Comparison of ENCODE assay signal across 17 cellular contexts in genomic region chr15:35055416-35056105, GRCh38. TPM values are rescaled to one million over a fixed set of nuclear protein-coding genes. Genes with fewer than 3 reads are reported as not detected.
DNase-seq lines count a peak whose midpoint lies in the region; TF ChIP-seq lines count a peak whose summit lies in the region.
"Had no signal": no experiment of that assay in that cellular context is flagged by ENCODE, and none has a peak within 500 bp of the region (broad histone marks: within the 10 kb centered on the region; RNA-seq: fewer than 3 reads in every experiment).

No MANE protein-coding gene starts in this region.

- no peak overlapping the region for H2BK12ac ChIP-seq in neuronal stem cell (ENCODE audit: low read length)

- H4K8ac ChIP-seq in neuronal stem cell (ENCODE audit: low read depth, low read length) = no peak overlapping the region

- DNase-seq in Caki2 (ENCODE audit: low read depth) (peak; percentile 85), epithelial cell of proximal tubule (ENCODE audit: low read depth) (peak; percentile 58), left kidney (ENCODE audit: low read depth, low spot score) (peak; percentile 51), type B pancreatic cell (ENCODE audit: extremely low spot score, unreplicated experiment) (no peak), substantia nigra (lab: John Stamatoyannopoulos, UW) (no peak), neuronal stem cell (ENCODE audit: low spot score) (no peak), AML-193 (lab: John Stamatoyannopoulos, UW) (no peak)
- DNase-seq: Caco-2; CD8-positive, alpha-beta memory T cell; DMS53; GF-D8; GM23248; H7 had no signal

- peaks cover 0 to 2% of the 10 kb centered on the region in 2 donors for H3K4me1 ChIP-seq in neuronal stem cell (ENCODE audit: control insufficient read depth in 2 of 2, insufficient read depth in 1 of 2, low read depth in 1 of 2, low read length in 2 of 2)
- H3K4me1 ChIP-seq: Caco-2 had no signal

- no peaks in the 10 kb centered on the region for H3K27me3 Mint-ChIP-seq in type B pancreatic cell

- no peak for TF ChIP-seq CTCF in epithelial cell of proximal tubule (conservative IDR thresholded peaks at IDR 0.05; ENCODE audit: low read depth, low read length)
- TF ChIP-seq CTCF in type B pancreatic cell (conservative IDR thresholded peaks at IDR 0.05) = no peak

- H3K18ac ChIP-seq in neuronal stem cell (ENCODE audit: low read length) = no peak overlapping the region

- no peak overlapping the region for H3K4me2 ChIP-seq in neuronal stem cell (ENCODE audit: insufficient read depth, low read length, poor library complexity, severe bottlenecking)
- H3K4me2 ChIP-seq: BLaER1 had no signal

- H3K27ac Mint-ChIP-seq in type B pancreatic cell = no peak overlapping the region
- H3K27ac Mint-ChIP-seq: CD8-positive, alpha-beta memory T cell; IgD-negative memory B cell had no signal

- peaks cover 0 to 2% of the 10 kb centered on the region in 2 donors for H3K9me3 ChIP-seq in neuronal stem cell (replicated peaks in 1 of 2; ENCODE audit: control insufficient read depth in 2 of 2, insufficient read depth in 1 of 2, low read depth in 1 of 2, low read length in 2 of 2)
- H3K9me3 ChIP-seq: BLaER1, Caco-2 had no signal

- H3K23ac ChIP-seq in neuronal stem cell (ENCODE audit: low read depth, low read length, poor library complexity) = no peak overlapping the region

- H3K4me3 ChIP-seq in epithelial cell of proximal tubule (ENCODE audit: low read depth, low read length) (no peak overlapping the region), neuronal stem cell (ENCODE audit: low read length in 2 of 2) (no peak overlapping the region)
- H3K4me3 ChIP-seq: BLaER1, GM23248 had no signal

- no peaks in the 10 kb centered on the region for H3K9me3 Mint-ChIP-seq in type B pancreatic cell
- H3K9me3 Mint-ChIP-seq: IgD-negative memory B cell had no signal

- H3K9ac ChIP-seq in neuronal stem cell (ENCODE audit: low read depth, low read length, poor library complexity) = no peak overlapping the region
- H3K9ac ChIP-seq: BLaER1, GM23248 had no signal

- H2AK5ac ChIP-seq in neuronal stem cell (ENCODE audit: low read depth, low read length) = no peak overlapping the region

- H3K4me1 Mint-ChIP-seq in type B pancreatic cell (ENCODE audit: unreplicated experiment) = peaks cover 5% of the 10 kb centered on the region
- H3K4me1 Mint-ChIP-seq: CD8-positive, alpha-beta memory T cell had no signal

- no peak overlapping the region for H2BK15ac ChIP-seq in neuronal stem cell (ENCODE audit: low read length)

- no peaks in the 10 kb centered on the region for H3K36me3 Mint-ChIP-seq in type B pancreatic cell
- H3K36me3 Mint-ChIP-seq: CD8-positive, alpha-beta memory T cell had no signal

- no CpG with 5 or more reads among the region's 5 CpGs for WGBS in neuronal stem cell (ENCODE audit: extremely low coverage in 2 of 2, insufficient read length in 2 of 2, insufficient replicate concordance in 1 of 2), 2 donors

- no peak overlapping the region for H2BK5ac ChIP-seq in neuronal stem cell (ENCODE audit: low read length)

- no peak overlapping the region for H3K4ac ChIP-seq in neuronal stem cell (ENCODE audit: low read length)

- H3K27ac ChIP-seq in substantia nigra (ENCODE audit: low read depth, low read length, poor library complexity, severe bottlenecking) = no peak overlapping the region
- no peak overlapping the region for H3K27ac ChIP-seq in neuronal stem cell (replicated peaks; ENCODE audit: low read length)
- H3K27ac ChIP-seq: BLaER1, GM23248 had no signal

- H3K36me3 ChIP-seq in neuronal stem cell (replicated peaks in 1 of 2; ENCODE audit: control insufficient read depth in 2 of 2, insufficient read depth in 2 of 2, low read length in 2 of 2) = no peaks in the 10 kb centered on the region
- H3K36me3 ChIP-seq: BLaER1 had no signal

- peak overlapping the region; percentile 37 for H3K4me3 Mint-ChIP-seq in type B pancreatic cell
- H3K4me3 Mint-ChIP-seq: CD8-positive, alpha-beta memory T cell; IgD-negative memory B cell had no signal

- no peak overlapping the region for H2AFZ ChIP-seq in neuronal stem cell (ENCODE audit: low read length)
- H2AFZ ChIP-seq: GM23248 had no signal

- H4K91ac ChIP-seq in neuronal stem cell (ENCODE audit: low read depth, low read length, poor library complexity) = no peak overlapping the region

- H3K79me1 ChIP-seq in neuronal stem cell (ENCODE audit: low read depth, low read length) = no peaks in the 10 kb centered on the region

- no peak overlapping the region for H2BK120ac ChIP-seq in neuronal stem cell (ENCODE audit: low read depth, low read length)

- peaks cover 0 to 2% (median 0%) of the 10 kb centered on the region in 3 experiments for H3K27me3 ChIP-seq in neuronal stem cell (ENCODE audit: control insufficient read depth in 3 of 3, insufficient read depth in 3 of 3, low read depth in 1 of 3, low read length in 3 of 3)
- H3K27me3 ChIP-seq: BLaER1 had no signal

- in situ Hi-C loops in Caki2 (cut with HindIII; ENCODE audit: low pct_unique_long_range_greater_than_20kb, low sequenced_read_pairs) = no loop called here

- no peak overlapping the region for H3K14ac ChIP-seq in neuronal stem cell (ENCODE audit: low read length)

RNA-seq across cellular contexts. Expression of gene NANOGP8, which starts 29.5 kb away (rescaled TPM):
- total RNA-seq in Caki2 (2014; rRNA removed; shearing (Covaris generic); ENCODE audit: low replicate concordance) = not detected in 2 replicates
- total RNA-seq in epithelial cell of proximal tubule (not detected in 2 replicates), type B pancreatic cell (ENCODE audit: low replicate concordance) (not detected in 2 replicates)
- polyA plus RNA-seq in neuronal stem cell (2013, experiment 1 of 2) = not detected
- polyA plus RNA-seq in neuronal stem cell (2013, experiment 2 of 2) = 0.07 TPM
- total RNA-seq: A172; Caco-2; CD8-positive, alpha-beta memory T cell; GM23248; HT1080 had no signal
- polyA plus RNA-seq: CD8-positive, alpha-beta memory T cell; GM23248; IgD-negative memory B cell had no signal

Comparison
In these comparisons a context has a peak if more than half of its experiments do, and no peak if none do; other contexts are left out.
1. DNase-seq: peak in Caki2 (single experiment), epithelial cell of proximal tubule (single experiment) and left kidney (single experiment); none in type B pancreatic cell (single experiment), substantia nigra (0 of 49), neuronal stem cell (single experiment) and AML-193 (0 of 2).